ENCODE assay signal across 8 cellular contexts in genomic region chr1:111346089-111346885, GRCh38. TPM values are rescaled to one million over a fixed set of nuclear protein-coding genes. Genes with fewer than 3 reads are reported as not detected.
A peak's percentile ranks its signal among the peaks of the same experiment; 100 is the strongest.
DNase-seq lines count a peak whose midpoint lies in the region; ATAC-seq and TF ChIP-seq lines count a peak whose summit lies in the region.

No MANE protein-coding gene starts in this region.

- H3K4me3 Mint-ChIP-seq in activated T-helper 1 cell treated with anti-CD3 and anti-CD28 coated beads, Interleukin-12 subunit alpha, Interleukin-12 subunit beta, Interleukin-2, Interleukin-4 antibody, amounts not matched to agents 30 ng/mL and 10 ng/mL and 1 ng/mL, durations not matched to agents 14 hours and 24 hours and 36 hours: peak overlapping the region; percentile 85
- H3K4me3 Mint-ChIP-seq in natural killer cell: peak overlapping the region; percentile 92
- peak overlapping the region; percentile 92 for H3K4me3 Mint-ChIP-seq in stimulated activated naive B cell treated with anti-CD40 and anti-IgM and Interleukin-4, amounts not matched to agents 10 μg/mL and 1 μg/mL and 100 μg/mL, for 72 hours

- H3K27me3 Mint-ChIP-seq in activated T-helper 1 cell treated with anti-CD3 and anti-CD28 coated beads, Interleukin-12 subunit alpha, Interleukin-12 subunit beta, Interleukin-2, Interleukin-4 antibody, amounts not matched to agents 30 ng/mL and 10 ng/mL and 1 ng/mL, durations not matched to agents 14 hours and 24 hours and 36 hours (ENCODE audit: insufficient read depth): peaks cover 6% of the 10 kb centered on the region
- peaks cover 0 to 2% of the 10 kb centered on the region in 2 donors for H3K27me3 Mint-ChIP-seq in natural killer cell (ENCODE audit: low read depth in 2 of 2)
- H3K27me3 Mint-ChIP-seq in stimulated activated naive B cell treated with anti-CD40 and anti-IgM and Interleukin-4, amounts not matched to agents 10 μg/mL and 1 μg/mL and 100 μg/mL, for 72 hours: no peaks in the 10 kb centered on the region

- TF ChIP-seq RAD21 in Ishikawa (IDR thresholded peaks at IDR 0.05; ENCODE audit: low read depth): no peak

- H3K4me1 Mint-ChIP-seq in activated T-helper 1 cell treated with anti-CD3 and anti-CD28 coated beads, Interleukin-12 subunit alpha, Interleukin-12 subunit beta, Interleukin-2, Interleukin-4 antibody, amounts not matched to agents 30 ng/mL and 10 ng/mL and 1 ng/mL, durations not matched to agents 14 hours and 24 hours and 36 hours (ENCODE audit: low read depth): peaks cover 23% of the 10 kb centered on the region
- peaks cover 18 to 20% of the 10 kb centered on the region in 2 donors for H3K4me1 Mint-ChIP-seq in natural killer cell
- H3K4me1 Mint-ChIP-seq in stimulated activated naive B cell treated with anti-CD40 and anti-IgM and Interleukin-4, amounts not matched to agents 10 μg/mL and 1 μg/mL and 100 μg/mL, for 72 hours: peaks cover 10 to 12% of the 10 kb centered on the region in 2 donors

- intact Hi-C loops in Panc1 (cut with micrococcal nuclease; ENCODE audit: unreplicated experiment) (no loop called here), natural killer cell (cut with micrococcal nuclease) (no loop called here)
- intact Hi-C loops in activated T-helper 1 cell treated with anti-CD3 and anti-CD28 coated beads, Interleukin-12 subunit alpha, Interleukin-12 subunit beta, Interleukin-2, Interleukin-4 antibody, amounts not matched to agents 30 ng/mL and 10 ng/mL and 1 ng/mL, durations not matched to agents 14 hours and 24 hours and 36 hours (cut with micrococcal nuclease): loop anchor here (5.0 kb wide), 3 partner anchors 51 to 124 kb away; no protein-coding TSS in a partner anchor

- H3K36me3 Mint-ChIP-seq in activated T-helper 1 cell treated with anti-CD3 and anti-CD28 coated beads, Interleukin-12 subunit alpha, Interleukin-12 subunit beta, Interleukin-2, Interleukin-4 antibody, amounts not matched to agents 30 ng/mL and 10 ng/mL and 1 ng/mL, durations not matched to agents 14 hours and 24 hours and 36 hours (ENCODE audit: low read depth): no peaks in the 10 kb centered on the region
- no peaks in the 10 kb centered on the region for H3K36me3 Mint-ChIP-seq in natural killer cell
- H3K36me3 Mint-ChIP-seq in stimulated activated naive B cell treated with anti-CD40 and anti-IgM and Interleukin-4, amounts not matched to agents 10 μg/mL and 1 μg/mL and 100 μg/mL, for 72 hours: no peaks in the 10 kb centered on the region

- no TSS peak for BruUV-seq in Panc1 (replicated peaks; lab: Mats Ljungman, UMichigan)

- POLR2A ChIA-PET in Panc1 (lab: Charles Lee): no interaction called here

- H3K4me3 ChIP-seq in Panc1 (ENCODE audit: low read depth in 2 of 2, low read length in 2 of 2): peak overlapping the region; percentile 54 to 64
- peak overlapping the region; percentile 69 for H3K4me3 ChIP-seq in fibroblast of pulmonary artery (replicated peaks; ENCODE audit: low read depth, low read length)

- H3K27me3 ChIP-seq in Panc1 (ENCODE audit: control insufficient read depth, insufficient read depth, low read length): no peaks in the 10 kb centered on the region; the same call in 1 of the 2 replicates

- peak overlapping the region; percentile 54 for H3K27ac ChIP-seq in Panc1 (ENCODE audit: low read length)

- H3K4me1 ChIP-seq in Panc1 (ENCODE audit: control insufficient read depth, insufficient read depth, low read length): no peaks in the 10 kb centered on the region

- no peak for TF ChIP-seq EP300 in Ishikawa (IDR thresholded peaks at IDR 0.05; ENCODE audit: borderline replicate concordance)

- in situ Hi-C loops in Panc1 (cut with HindIII; ENCODE audit: low pct_unique_long_range_greater_than_20kb, low sequenced_read_pairs): no loop called here

- DNase-seq in DMS 273 treated with DMSO at 0.1 percent for 48 hours (lab: John Stamatoyannopoulos, UW): peak; percentile 37
- no peak for DNase-seq in Panc1 (ENCODE audit: low read depth, low spot score)
- DNase-seq in activated T-helper 1 cell treated with anti-CD3 and anti-CD28 coated beads, Interleukin-12 subunit alpha, Interleukin-12 subunit beta, Interleukin-2, Interleukin-4 antibody, amounts not matched to agents 30 ng/mL and 10 ng/mL and 1 ng/mL, durations not matched to agents 14 hours and 24 hours and 36 hours (ENCODE audit: low spot score): peak; percentile 78
- peak; percentile 85 for DNase-seq in fibroblast of pulmonary artery (ENCODE audit: low read depth)
- peak; percentile 66 for DNase-seq in natural killer cell
- peak; percentile 85 for DNase-seq in stimulated activated naive B cell treated with anti-CD40 and anti-IgM and Interleukin-4, amounts not matched to agents 10 μg/mL and 1 μg/mL and 100 μg/mL, for 72 hours

- CTCF ChIA-PET in Panc1 (lab: Charles Lee): no interaction called here

- ATAC-seq in GM21576 (IDR thresholded peaks at IDR 0.05; ENCODE audit: unreplicated experiment) (peak; percentile 88), Panc1 (peak; percentile 96), natural killer cell (peak; percentile 81 to 91 (median 87))
- ATAC-seq in stimulated activated naive B cell treated with anti-CD40 and anti-IgM and Interleukin-4, amounts not matched to agents 10 μg/mL and 1 μg/mL and 100 μg/mL, for 72 hours (replicated peaks): peak; percentile 95 to 97

- peak overlapping the region; percentile 40 for H3K27ac Mint-ChIP-seq in activated T-helper 1 cell treated with anti-CD3 and anti-CD28 coated beads, Interleukin-12 subunit alpha, Interleukin-12 subunit beta, Interleukin-2, Interleukin-4 antibody, amounts not matched to agents 30 ng/mL and 10 ng/mL and 1 ng/mL, durations not matched to agents 14 hours and 24 hours and 36 hours
- peak overlapping the region; percentile 72 to 73 for H3K27ac Mint-ChIP-seq in natural killer cell
- peak overlapping the region; percentile 92 for H3K27ac Mint-ChIP-seq in stimulated activated naive B cell treated with anti-CD40 and anti-IgM and Interleukin-4, amounts not matched to agents 10 μg/mL and 1 μg/mL and 100 μg/mL, for 72 hours

- H3K36me3 ChIP-seq in Panc1 (ENCODE audit: control insufficient read depth, insufficient read depth, low read length): no peaks in the 10 kb centered on the region

- TF ChIP-seq CTCF in Panc1 (IDR thresholded peaks at IDR 0.05): peak; percentile 13; the same call in 1 of the 2 replicates
- no peak for TF ChIP-seq CTCF in fibroblast of pulmonary artery (IDR thresholded peaks at IDR 0.05; ENCODE audit: low read length, missing control alignments)
- TF ChIP-seq CTCF in natural killer cell (IDR thresholded peaks at IDR 0.05): no peak

- H3K9me3 ChIP-seq in Panc1 (ENCODE audit: control insufficient read depth, insufficient read depth, low read depth, low read length): no peaks in the 10 kb centered on the region

- no peaks in the 10 kb centered on the region for H3K9me3 Mint-ChIP-seq in activated T-helper 1 cell treated with anti-CD3 and anti-CD28 coated beads, Interleukin-12 subunit alpha, Interleukin-12 subunit beta, Interleukin-2, Interleukin-4 antibody, amounts not matched to agents 30 ng/mL and 10 ng/mL and 1 ng/mL, durations not matched to agents 14 hours and 24 hours and 36 hours
- H3K9me3 Mint-ChIP-seq in natural killer cell: no peaks in the 10 kb centered on the region
- no peaks in the 10 kb centered on the region for H3K9me3 Mint-ChIP-seq in stimulated activated naive B cell treated with anti-CD40 and anti-IgM and Interleukin-4, amounts not matched to agents 10 μg/mL and 1 μg/mL and 100 μg/mL, for 72 hours

TF ChIP-seq in Ishikawa, 13 proteins besides CTCF, POLR2A, EP300 and RAD21 (continues in another document):
- no peak for TF ChIP-seq TCF12 (IDR thresholded peaks at IDR 0.05; ENCODE audit: low read depth)
- 0 out of 2 replicates have a peak, but pooled peaks have one; percentile 63 for TF ChIP-seq ZBTB7A (IDR thresholded peaks at IDR 0.05; ENCODE audit: low read depth)
- peak; percentile 64; the same call in 1 of the 2 replicates for TF ChIP-seq MAX (IDR thresholded peaks at IDR 0.05)
- TF ChIP-seq YY1 (IDR thresholded peaks at IDR 0.05; ENCODE audit: low read depth): no peak
- TF ChIP-seq CEBPB (IDR thresholded peaks at IDR 0.05): no peak
- TF ChIP-seq EGR1 (IDR thresholded peaks at IDR 0.05): no peak
- TF ChIP-seq USF1 (IDR thresholded peaks at IDR 0.05): peak; percentile 78
- TF ChIP-seq FOXM1 (IDR thresholded peaks at IDR 0.05; ENCODE audit: borderline replicate concordance, low read depth): no peak

RNA-seq across cellular contexts. Expression of gene CHIA, which starts 55.6 kb away (rescaled TPM):
- total RNA-seq in Panc1 (2021; ENCODE audit: unreplicated experiment): not detected
- not detected for polyA plus RNA-seq in Panc1 (2012; ENCODE audit: insufficient read length)
- total RNA-seq in activated T-helper 1 cell treated with anti-CD3 and anti-CD28 coated beads, Interleukin-12 subunit alpha, Interleukin-12 subunit beta, Interleukin-2, Interleukin-4 antibody, amounts not matched to agents 30 ng/mL and 10 ng/mL and 1 ng/mL, durations not matched to agents 14 hours and 24 hours and 36 hours: not detected in 2 replicates
- not detected for total RNA-seq in natural killer cell

Comparison
In these comparisons a context has a peak if more than half of its experiments do, and no peak if none do; other contexts are left out.
1. H3K27ac Mint-ChIP-seq: peak in every context shown above with its lines; median percentile 92 in stimulated activated naive B cell treated with anti-CD40 and anti-IgM and Interleukin-4, amounts not matched to agents 10 μg/mL and 1 μg/mL and 100 μg/mL, for 72 hours; 72 in natural killer cell; 40 in activated T-helper 1 cell treated with anti-CD3 and anti-CD28 coated beads, Interleukin-12 subunit alpha, Interleukin-12 subunit beta, Interleukin-2, Interleukin-4 antibody, amounts not matched to agents 30 ng/mL and 10 ng/mL and 1 ng/mL, durations not matched to agents 14 hours and 24 hours and 36 hours.